Comparison of ENCODE assay signal across 19 cellular contexts in the genomic region with DNA sequence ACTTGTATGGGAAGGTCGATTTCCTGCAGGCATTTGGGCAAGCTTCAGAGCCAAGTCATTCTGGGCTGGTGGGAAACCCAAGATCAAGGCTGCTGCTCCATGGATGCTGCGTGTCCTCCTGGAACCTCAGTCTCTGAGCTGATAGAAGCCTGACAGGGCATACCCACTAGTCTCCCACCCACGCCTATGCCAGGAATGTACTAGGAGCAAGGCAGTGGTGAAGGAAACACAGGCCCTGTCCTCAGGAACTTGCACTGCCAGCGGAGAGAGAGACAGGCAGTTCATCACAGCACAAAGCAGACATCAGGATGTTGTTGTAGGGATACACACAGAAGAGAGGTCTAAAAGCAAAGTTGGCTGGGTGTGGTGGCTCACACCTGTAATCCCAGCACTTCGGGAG.
DNase-seq lines count a peak whose midpoint lies in the region; ATAC-seq, FAIRE-seq and TF ChIP-seq lines count a peak whose summit lies in the region.
"Had no signal": no experiment of that assay in that cellular context is flagged by ENCODE, and none has a peak within 500 bp of the region (broad histone marks: within the 10 kb centered on the region; RNA-seq: fewer than 3 reads in every experiment).

No MANE protein-coding gene starts in this region.

- H3K4me3 Mint-ChIP-seq in astrocyte (ENCODE audit: unreplicated experiment) = no peak overlapping the region

- no peak overlapping the region for H3K9ac ChIP-seq in astrocyte (ENCODE audit: low read length)
- no peak overlapping the region for H3K9ac ChIP-seq in neuronal stem cell (ENCODE audit: low read depth, low read length, poor library complexity)
- H3K9ac ChIP-seq: BLaER1 had no signal

- no peaks in the 10 kb centered on the region for H3K27me3 ChIP-seq in astrocyte (ENCODE audit: insufficient read depth, low read length)
- peaks cover 0 to 5% (median 0%) of the 10 kb centered on the region in 3 experiments for H3K27me3 ChIP-seq in neuronal stem cell (ENCODE audit: control insufficient read depth in 3 of 3, insufficient read depth in 3 of 3, low read depth in 1 of 3, low read length in 3 of 3)
- H3K27me3 ChIP-seq in upper lobe of right lung = no peaks in the 10 kb centered on the region
- H3K27me3 ChIP-seq: BLaER1, Peyer's patch had no signal

- no peak for ATAC-seq in upper lobe of right lung
- no peak for ATAC-seq in GM21528 (IDR thresholded peaks at IDR 0.05; ENCODE audit: low FRiP score, unreplicated experiment)
- no peak for ATAC-seq in HG03469 (IDR thresholded peaks at IDR 0.05; ENCODE audit: unreplicated experiment)

- H3K4ac ChIP-seq in neuronal stem cell (ENCODE audit: low read length) = no peak overlapping the region

- intact Hi-C loops in upper lobe of right lung (cut with DNase I) = no loop called here

- no peak overlapping the region for H3K14ac ChIP-seq in neuronal stem cell (ENCODE audit: low read length)

- H2AFZ ChIP-seq in astrocyte (ENCODE audit: low read depth, low read length) (no peak overlapping the region), neuronal stem cell (ENCODE audit: low read length) (no peak overlapping the region)

- H3K36me3 Mint-ChIP-seq in astrocyte (ENCODE audit: low read depth, unreplicated experiment) = no peaks in the 10 kb centered on the region

- no CpG with 5 or more reads among the region's 5 CpGs for WGBS in neuronal stem cell (ENCODE audit: extremely low coverage in 2 of 2, insufficient read length in 2 of 2, insufficient replicate concordance in 1 of 2), 2 donors

- no peaks in the 10 kb centered on the region for H3K79me2 ChIP-seq in astrocyte (ENCODE audit: insufficient read depth, low read length)

- no peak overlapping the region for H4K8ac ChIP-seq in neuronal stem cell (ENCODE audit: low read depth, low read length)

- H4K20me1 ChIP-seq in astrocyte (ENCODE audit: insufficient read depth, low read length) = no peaks in the 10 kb centered on the region
- H4K20me1 ChIP-seq: BLaER1 had no signal

- H3K4me1 ChIP-seq in astrocyte (ENCODE audit: insufficient read depth, low read length) (peaks cover 19% of the 10 kb centered on the region), neuronal stem cell (ENCODE audit: control insufficient read depth in 2 of 2, insufficient read depth in 1 of 2, low read depth in 1 of 2, low read length in 2 of 2) (peaks cover 3 to 9% of the 10 kb centered on the region in 2 donors), upper lobe of right lung (peaks cover 6% of the 10 kb centered on the region)

- no peak overlapping the region for H2AK5ac ChIP-seq in neuronal stem cell (ENCODE audit: low read depth, low read length)

- H3K27ac ChIP-seq in astrocyte (ENCODE audit: low read depth, low read length) = no peak overlapping the region
- no peak overlapping the region for H3K27ac ChIP-seq in neuronal stem cell (replicated peaks; ENCODE audit: low read length)
- no peak overlapping the region for H3K27ac ChIP-seq in upper lobe of right lung
- H3K27ac ChIP-seq: BLaER1, Peyer's patch had no signal

- no peak overlapping the region for H3K23ac ChIP-seq in neuronal stem cell (ENCODE audit: low read depth, low read length, poor library complexity)

- no peak overlapping the region for H3K4me3 ChIP-seq in astrocyte (ENCODE audit: insufficient read depth, low read depth, low read length)
- no peak overlapping the region for H3K4me3 ChIP-seq in neuronal stem cell (ENCODE audit: low read length in 2 of 2)
- no peak overlapping the region for H3K4me3 ChIP-seq in upper lobe of right lung
- H3K4me3 ChIP-seq: BLaER1, Peyer's patch had no signal

- peak; percentile 41 for DNase-seq in activated effector memory CD4-positive, alpha-beta T cell treated with anti-CD3 and anti-CD28 coated beads, Interleukin-2, amount 50 U/mL, for 16 hours
- DNase-seq in activated effector memory CD4-positive, alpha-beta T cell treated with Interleukin-2 at 50 U/mL for 16 hours = no peak
- no peak for DNase-seq in astrocyte (ENCODE audit: low read depth)
- DNase-seq in neuronal stem cell (ENCODE audit: low spot score) = no peak
- peak; percentile 17 for DNase-seq in upper lobe of right lung
- no peak for DNase-seq in HEK293T (ENCODE audit: extremely low spot score)
- DNase-seq: 8988T, GOT3, Karpas-422, NCI-H1105 treated with DMSO at 0.1 percent for 48 hours, NCI-H1694 treated with DMSO at 0.1 percent for 48 hours, NCI-H2107, NCI-H2227 treated with DMSO at 0.1 percent for 48 hours, NCI-H524, Peyer's patch, Right ventricle myocardium superior had no signal

- no peaks in the 10 kb centered on the region for H3K27me3 Mint-ChIP-seq in astrocyte (ENCODE audit: low read depth, unreplicated experiment)

- CTCF ChIA-PET in HEK293T (lab: Yijun Ruan, JAX) = interaction anchor here (0.7 kb wide), 1 partner anchor 14 kb away, joined by 3 read pairs; no protein-coding TSS in a partner anchor

- POLR2A ChIA-PET in HEK293T (lab: Yijun Ruan, JAX) = no interaction called here

- H2BK120ac ChIP-seq in neuronal stem cell (ENCODE audit: low read depth, low read length) = no peak overlapping the region

- TF ChIP-seq CTCF in astrocyte (IDR thresholded peaks at IDR 0.05; ENCODE audit: insufficient read depth, low read depth, low read length) (no peak), upper lobe of right lung (IDR thresholded peaks at IDR 0.05) (no peak)

- peak overlapping the region; percentile 40 for H3K18ac ChIP-seq in neuronal stem cell (ENCODE audit: low read length)

- no peak overlapping the region for H2BK15ac ChIP-seq in neuronal stem cell (ENCODE audit: low read length)

- FAIRE-seq in astrocyte (lab: Jason Lieb, UNC) = no peak

- H3K36me3 ChIP-seq in astrocyte (ENCODE audit: insufficient read depth, low read length) (no peaks in the 10 kb centered on the region), neuronal stem cell (replicated peaks in 1 of 2; ENCODE audit: control insufficient read depth in 2 of 2, insufficient read depth in 2 of 2, low read length in 2 of 2) (no peaks in the 10 kb centered on the region), upper lobe of right lung (no peaks in the 10 kb centered on the region)
- H3K36me3 ChIP-seq: BLaER1 had no signal

- no peak overlapping the region for H2BK12ac ChIP-seq in neuronal stem cell (ENCODE audit: low read length)

- H2BK5ac ChIP-seq in neuronal stem cell (ENCODE audit: low read length) = no peak overlapping the region

- H3K4me2 ChIP-seq in astrocyte (ENCODE audit: low read length) = no peak overlapping the region
- no peak overlapping the region for H3K4me2 ChIP-seq in neuronal stem cell (ENCODE audit: insufficient read depth, low read length, poor library complexity, severe bottlenecking)
- H3K4me2 ChIP-seq: BLaER1 had no signal

- H3K9me3 Mint-ChIP-seq in astrocyte (ENCODE audit: unreplicated experiment) = peaks cover 6% of the 10 kb centered on the region

- H4K91ac ChIP-seq in neuronal stem cell (ENCODE audit: low read depth, low read length, poor library complexity) = no peak overlapping the region

- H3K9me3 ChIP-seq in astrocyte (ENCODE audit: insufficient read depth, low read depth, low read length) = no peaks in the 10 kb centered on the region
- H3K9me3 ChIP-seq in neuronal stem cell (replicated peaks in 1 of 2; ENCODE audit: control insufficient read depth in 2 of 2, insufficient read depth in 1 of 2, low read depth in 1 of 2, low read length in 2 of 2) = no peaks in the 10 kb centered on the region
- H3K9me3 ChIP-seq in upper lobe of right lung = no peaks in the 10 kb centered on the region
- H3K9me3 ChIP-seq: BLaER1, Peyer's patch had no signal

- H3K27ac Mint-ChIP-seq in astrocyte (ENCODE audit: unreplicated experiment) = peak overlapping the region; percentile 72

- H3K79me1 ChIP-seq in neuronal stem cell (ENCODE audit: low read depth, low read length) = no peaks in the 10 kb centered on the region

- peaks cover 21% of the 10 kb centered on the region for H3K4me1 Mint-ChIP-seq in astrocyte (ENCODE audit: low read depth, unreplicated experiment)

TF ChIP-seq in HEK293T, 16 proteins besides CTCF, POLR2A, EP300 and RAD21:
- TF ChIP-seq ARNT (IDR thresholded peaks at IDR 0.05) = no peak
- TF ChIP-seq SP1 (IDR thresholded peaks at IDR 0.05) = no peak
- no peak for TF ChIP-seq CTBP1 (IDR thresholded peaks at IDR 0.05; ENCODE audit: borderline replicate concordance)
- no peak for TF ChIP-seq BHLHE40 (IDR thresholded peaks at IDR 0.05; ENCODE audit: borderline replicate concordance)
- TF ChIP-seq HDGF (IDR thresholded peaks at IDR 0.05; ENCODE audit: borderline replicate concordance) = no peak
- no peak for TF ChIP-seq FOXK2 (IDR thresholded peaks at IDR 0.05)
- no peak for TF ChIP-seq TARDBP (IDR thresholded peaks at IDR 0.05)
- TF ChIP-seq ZNF384 (IDR thresholded peaks at IDR 0.05) = no peak
- no peak for TF ChIP-seq SUZ12 (IDR thresholded peaks at IDR 0.05)
TF ChIP-seq in HEK293T: peak in this region for 0.

Comparison
In these comparisons a context has a peak if more than half of its experiments do, and no peak if none do; other contexts are left out.
1. DNase-seq: peak in activated effector memory CD4-positive, alpha-beta T cell treated with anti-CD3 and anti-CD28 coated beads, Interleukin-2, amount 50 U/mL, for 16 hours (single experiment) and upper lobe of right lung (single experiment); none in activated effector memory CD4-positive, alpha-beta T cell treated with Interleukin-2 at 50 U/mL for 16 hours (single experiment), astrocyte (single experiment), neuronal stem cell (single experiment) and HEK293T (single experiment).